Comparison of ENCODE assay signal across 37 cellular contexts in the genomic region with DNA sequence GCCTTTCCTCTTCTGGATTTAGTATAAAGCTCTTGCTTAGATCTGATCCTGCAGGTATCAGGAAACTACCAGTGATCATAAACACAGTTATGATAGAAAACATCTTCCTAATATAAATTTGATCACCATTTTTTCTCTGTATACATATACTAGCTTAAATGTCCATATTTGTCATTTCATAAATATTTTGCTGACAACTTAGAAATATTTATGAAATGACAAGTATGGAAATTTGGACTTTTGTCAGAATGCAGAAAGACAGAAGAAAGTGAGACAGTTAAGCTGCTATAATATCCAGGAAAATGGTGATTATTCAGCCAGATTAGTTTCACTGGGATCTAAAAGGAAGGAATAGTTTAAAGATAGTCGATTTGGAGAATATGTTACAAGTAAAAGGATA. TPM values are rescaled to one million over a fixed set of nuclear protein-coding genes. Genes with fewer than 3 reads are reported as not detected.
"Had no signal": no experiment of that assay in that cellular context is flagged by ENCODE, and none has a peak within 500 bp of the region (broad histone marks: within the 10 kb centered on the region; RNA-seq: fewer than 3 reads in every experiment).

No MANE protein-coding gene starts in this region.

- DNase-seq: activated B cell treated with CpG ODN at 0.5 μM for 24 hours; activated CD4-positive, alpha-beta memory T cell treated with anti-CD3 and anti-CD28 coated beads for 36 hours; activated CD4-positive, alpha-beta T cell treated with anti-CD3 and anti-CD28 coated beads for 4 hours; activated CD4-positive, alpha-beta T cell treated with anti-CD3 and anti-CD28 coated beads, Interleukin-2, amount 10 ng/mL, durations not matched to agents 24 days and 14 days; activated CD4-positive, alpha-beta T cell treated with anti-CD3 and anti-CD28 coated beads, Interleukin-2, amount 50 U/mL, for 1 hour; activated CD4-positive, alpha-beta T cell treated with anti-CD3 and anti-CD28 coated beads, Interleukin-2, amount 50 U/mL, for 4 hours; activated CD4-positive, CD25-positive, alpha-beta regulatory T cell treated with anti-CD3 and anti-CD28 coated beads, Interleukin-2, amount 50 U/mL, for 72 hours; activated CD8-positive, alpha-beta memory T cell treated with anti-CD3 and anti-CD28 coated beads, Interleukin-2, amount 50 U/mL, for 4 hours; activated CD8-positive, alpha-beta T cell treated with anti-CD3 and anti-CD28 coated beads for 36 hours; activated effector memory CD4-positive, alpha-beta T cell treated with anti-CD3 and anti-CD28 coated beads, Interleukin-2, amount 50 U/mL, for 16 hours; activated gamma-delta T cell treated with Interleukin-2 at 50 U/mL for 16 hours; activated naive CD4-positive, alpha-beta T cell; activated naive CD4-positive, alpha-beta T cell treated with anti-CD3 and anti-CD28 coated beads for 36 hours; activated naive CD4-positive, alpha-beta T cell treated with anti-CD3 and anti-CD28 coated beads, Interleukin-2, amount 50 U/mL, for 16 hours; activated naive CD8-positive, alpha-beta T cell treated with anti-CD3 and anti-CD28 coated beads for 36 hours; activated T-cell treated with anti-CD3 and anti-CD28 coated beads for 4 hours; activated T-cell treated with anti-CD3 and anti-CD28 coated beads, Interleukin-2, amount 50 U/mL, for 1 hour; activated T-cell treated with anti-CD3 and anti-CD28 coated beads, Interleukin-2, amount 50 U/mL, for 48 hours; adrenal gland; amniotic stem cell; aorta; body of pancreas; brain microvascular endothelial cell; central memory CD4-positive, alpha-beta T cell; T-helper 2 cell; T-helper 9 cell had no signal

- H3K27ac ChIP-seq: adrenal gland, body of pancreas, brain microvascular endothelial cell, breast epithelium, VCaP had no signal

- H3K4me3 ChIP-seq: adrenal gland, body of pancreas, breast epithelium had no signal

- FAIRE-seq: astrocyte, colon, TTC549 had no signal

- ATAC-seq: activated CD8-positive, alpha-beta T cell treated with anti-CD3 and anti-CD28 coated beads for 36 hours; activated naive CD4-positive, alpha-beta T cell treated with anti-CD3 and anti-CD28 coated beads, Interleukin-2, amount 50 U/mL, for 72 hours; activated T-helper 17 cell treated with anti-CD3 and anti-CD28 coated beads, Interleukin-2, amount 50 U/mL, for 72 hours; body of pancreas had no signal

- H3K36me3 ChIP-seq: adrenal gland, brain microvascular endothelial cell, breast epithelium had no signal

- H3K4me1 ChIP-seq: adrenal gland, breast epithelium had no signal

- H3K9me3 ChIP-seq: adrenal gland, body of pancreas, breast epithelium had no signal

- H3K27me3 ChIP-seq: adrenal gland, body of pancreas, brain microvascular endothelial cell, breast epithelium had no signal

RNA-seq across cellular contexts. Expression of a gene that starts 32.8 kb away (rescaled TPM):
- total RNA-seq: activated B cell treated with CpG ODN at 0.5 μM for 24 hours; activated CD4-positive, alpha-beta memory T cell treated with anti-CD3 and anti-CD28 coated beads for 36 hours; activated CD4-positive, alpha-beta T cell treated with anti-CD3 and anti-CD28 coated beads, Interleukin-2, amount 10 ng/mL, durations not matched to agents 24 days and 14 days; activated CD8-positive, alpha-beta memory T cell treated with anti-CD3 and anti-CD28 coated beads for 36 hours; activated CD8-positive, alpha-beta T cell treated with anti-CD3 and anti-CD28 coated beads for 36 hours; activated naive CD4-positive, alpha-beta T cell treated with anti-CD3 and anti-CD28 coated beads for 36 hours; activated naive CD4-positive, alpha-beta T cell treated with anti-CD3 and anti-CD28 coated beads, Interleukin-2, amount 50 U/mL, for 72 hours; activated naive CD8-positive, alpha-beta T cell treated with anti-CD3 and anti-CD28 coated beads for 36 hours; activated T-helper 1 cell treated with anti-CD3 and anti-CD28 coated beads, Interleukin-12 subunit alpha, Interleukin-12 subunit beta, Interleukin-2, Interleukin-4 antibody, amounts not matched to agents 30 ng/mL and 10 ng/mL and 1 ng/mL, durations not matched to agents 14 hours and 24 hours and 36 hours; activated T-helper 17 cell treated with anti-CD3 and anti-CD28 coated beads, Interleukin-2, amount 50 U/mL, for 72 hours; aorta; body of pancreas; breast epithelium; cardiac septum had no signal
- polyA plus RNA-seq: adrenal gland, aorta had no signal

RNA-seq across cellular contexts. Expression of a gene that starts 48.1 kb away (rescaled TPM):
- total RNA-seq: activated B cell treated with CpG ODN at 0.5 μM for 24 hours; activated CD4-positive, alpha-beta memory T cell treated with anti-CD3 and anti-CD28 coated beads for 36 hours; activated CD4-positive, alpha-beta T cell treated with anti-CD3 and anti-CD28 coated beads, Interleukin-2, amount 10 ng/mL, durations not matched to agents 24 days and 14 days; activated CD8-positive, alpha-beta memory T cell treated with anti-CD3 and anti-CD28 coated beads for 36 hours; activated CD8-positive, alpha-beta T cell treated with anti-CD3 and anti-CD28 coated beads for 36 hours; activated naive CD4-positive, alpha-beta T cell treated with anti-CD3 and anti-CD28 coated beads for 36 hours; activated naive CD4-positive, alpha-beta T cell treated with anti-CD3 and anti-CD28 coated beads, Interleukin-2, amount 50 U/mL, for 72 hours; activated naive CD8-positive, alpha-beta T cell treated with anti-CD3 and anti-CD28 coated beads for 36 hours; activated T-helper 1 cell treated with anti-CD3 and anti-CD28 coated beads, Interleukin-12 subunit alpha, Interleukin-12 subunit beta, Interleukin-2, Interleukin-4 antibody, amounts not matched to agents 30 ng/mL and 10 ng/mL and 1 ng/mL, durations not matched to agents 14 hours and 24 hours and 36 hours; activated T-helper 17 cell treated with anti-CD3 and anti-CD28 coated beads, Interleukin-2, amount 50 U/mL, for 72 hours; adrenal gland; aorta; astrocyte; body of pancreas; breast epithelium; cardiac septum; cerebellum had no signal
- polyA plus RNA-seq: adrenal gland, aorta had no signal
